1 cellular context compared by ENCODE assay signal in the genomic region with DNA sequence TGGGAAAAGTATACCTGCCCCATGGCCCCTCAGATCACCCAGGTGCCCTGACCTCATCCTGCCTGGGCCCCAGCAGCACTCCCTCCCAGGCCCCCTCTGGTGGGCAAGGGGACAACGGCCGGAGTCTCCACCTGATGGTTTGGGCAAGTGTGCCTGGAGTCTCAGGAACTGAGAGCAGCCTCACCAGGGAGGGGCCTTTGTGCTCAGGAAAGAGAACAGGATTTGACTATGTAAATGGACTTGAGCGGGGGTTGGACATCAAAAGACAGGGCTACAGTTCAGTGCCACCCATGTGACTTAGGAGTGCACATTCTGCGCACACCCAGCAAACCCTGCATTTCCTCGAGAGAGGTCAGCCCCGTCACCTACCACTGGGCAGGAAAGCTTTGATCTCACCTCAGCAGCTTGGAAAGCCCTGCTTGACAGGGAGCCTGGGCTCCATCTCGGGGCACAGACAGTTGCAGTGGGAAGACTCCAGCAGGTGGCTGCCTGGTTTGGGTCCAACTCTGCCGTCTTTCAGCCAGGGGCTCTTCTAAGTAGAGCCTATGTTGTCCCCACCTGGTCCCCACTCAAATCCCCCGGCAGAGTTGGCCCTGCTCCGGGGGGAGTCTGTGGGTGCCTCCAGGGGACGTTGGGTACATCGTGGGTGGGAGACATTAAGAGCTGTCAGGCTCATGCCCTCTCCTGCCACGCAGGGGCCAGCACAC.
TF ChIP-seq lines count a peak whose summit lies in the region.

No MANE protein-coding gene starts in this region.

TF ChIP-seq in HepG2, 621 proteins besides CTCF, POLR2A, EP300 and RAD21 (continued from another document and continues in another):
- TF ChIP-seq, protein P1, sequence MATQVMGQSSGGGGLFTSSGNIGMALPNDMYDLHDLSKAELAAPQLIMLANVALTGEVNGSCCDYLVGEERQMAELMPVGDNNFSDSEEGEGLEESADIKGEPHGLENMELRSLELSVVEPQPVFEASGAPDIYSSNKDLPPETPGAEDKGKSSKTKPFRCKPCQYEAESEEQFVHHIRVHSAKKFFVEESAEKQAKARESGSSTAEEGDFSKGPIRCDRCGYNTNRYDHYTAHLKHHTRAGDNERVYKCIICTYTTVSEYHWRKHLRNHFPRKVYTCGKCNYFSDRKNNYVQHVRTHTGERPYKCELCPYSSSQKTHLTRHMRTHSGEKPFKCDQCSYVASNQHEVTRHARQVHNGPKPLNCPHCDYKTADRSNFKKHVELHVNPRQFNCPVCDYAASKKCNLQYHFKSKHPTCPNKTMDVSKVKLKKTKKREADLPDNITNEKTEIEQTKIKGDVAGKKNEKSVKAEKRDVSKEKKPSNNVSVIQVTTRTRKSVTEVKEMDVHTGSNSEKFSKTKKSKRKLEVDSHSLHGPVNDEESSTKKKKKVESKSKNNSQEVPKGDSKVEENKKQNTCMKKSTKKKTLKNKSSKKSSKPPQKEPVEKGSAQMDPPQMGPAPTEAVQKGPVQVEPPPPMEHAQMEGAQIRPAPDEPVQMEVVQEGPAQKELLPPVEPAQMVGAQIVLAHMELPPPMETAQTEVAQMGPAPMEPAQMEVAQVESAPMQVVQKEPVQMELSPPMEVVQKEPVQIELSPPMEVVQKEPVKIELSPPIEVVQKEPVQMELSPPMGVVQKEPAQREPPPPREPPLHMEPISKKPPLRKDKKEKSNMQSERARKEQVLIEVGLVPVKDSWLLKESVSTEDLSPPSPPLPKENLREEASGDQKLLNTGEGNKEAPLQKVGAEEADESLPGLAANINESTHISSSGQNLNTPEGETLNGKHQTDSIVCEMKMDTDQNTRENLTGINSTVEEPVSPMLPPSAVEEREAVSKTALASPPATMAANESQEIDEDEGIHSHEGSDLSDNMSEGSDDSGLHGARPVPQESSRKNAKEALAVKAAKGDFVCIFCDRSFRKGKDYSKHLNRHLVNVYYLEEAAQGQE (IDR thresholded peaks at IDR 0.05; ENCODE audit: borderline replicate concordance in 1 of 2, low read depth in 1 of 2, low read length in 2 of 2) = peak in 1 of 2 experiments; percentile 46; a peak in 1 of 4 replicates
- TF ChIP-seq NPAS2 (CRISPR knock-in tag; IDR thresholded peaks at IDR 0.05; ENCODE audit: borderline replicate concordance) (no peak), KDM2A (CRISPR knock-in tag; IDR thresholded peaks at IDR 0.05; ENCODE audit: borderline replicate concordance, low read depth) (peak; percentile 88), ZNF562 (CRISPR knock-in tag; IDR thresholded peaks at IDR 0.05; ENCODE audit: borderline replicate concordance) (no peak), RFX3 (CRISPR knock-in tag; IDR thresholded peaks at IDR 0.05) (no peak), MTF2 (CRISPR knock-in tag; IDR thresholded peaks at IDR 0.05; ENCODE audit: borderline replicate concordance) (no peak), ARNT2 (CRISPR knock-in tag; IDR thresholded peaks at IDR 0.05; ENCODE audit: low read depth) (peak; percentile 82), TBP (CRISPR knock-in tag; IDR thresholded peaks at IDR 0.05) (no peak), CREB1 (IDR thresholded peaks at IDR 0.05) (0 out of 2 replicates have a peak, but pooled peaks have one; percentile 30), CREB1 (CRISPR knock-in tag; IDR thresholded peaks at IDR 0.05) (no peak), NCOR1 (IDR thresholded peaks at IDR 0.05; ENCODE audit: borderline replicate concordance, low read length) (peak; percentile 93; the same call in 1 of the 2 replicates), ZMAT3 (CRISPR knock-in tag; conservative IDR thresholded peaks at IDR 0.05) (peak; percentile 86), MIER3 (CRISPR knock-in tag; IDR thresholded peaks at IDR 0.05; ENCODE audit: borderline replicate concordance) (peak; percentile 78; the same call in 1 of the 2 replicates), ZBTB7B (CRISPR knock-in tag; IDR thresholded peaks at IDR 0.05) (peak; percentile 84; the same call in 1 of the 2 replicates), ZNF644 (CRISPR knock-in tag; IDR thresholded peaks at IDR 0.05; ENCODE audit: low read depth) (peak; percentile 71; the same call in 1 of the 2 replicates), ZNF354B (CRISPR knock-in tag; IDR thresholded peaks at IDR 0.05) (no peak), FOXK1 (CRISPR knock-in tag; IDR thresholded peaks at IDR 0.05; ENCODE audit: borderline replicate concordance, low read depth) (peak; percentile 94), KLF6 (CRISPR knock-in tag; IDR thresholded peaks at IDR 0.05) (peak; percentile 64; the same call in 1 of the 2 replicates), ZBTB21 (CRISPR knock-in tag; IDR thresholded peaks at IDR 0.05) (peak; percentile 28; the same call in 1 of the 2 replicates)
- TF ChIP-seq, protein P2, sequence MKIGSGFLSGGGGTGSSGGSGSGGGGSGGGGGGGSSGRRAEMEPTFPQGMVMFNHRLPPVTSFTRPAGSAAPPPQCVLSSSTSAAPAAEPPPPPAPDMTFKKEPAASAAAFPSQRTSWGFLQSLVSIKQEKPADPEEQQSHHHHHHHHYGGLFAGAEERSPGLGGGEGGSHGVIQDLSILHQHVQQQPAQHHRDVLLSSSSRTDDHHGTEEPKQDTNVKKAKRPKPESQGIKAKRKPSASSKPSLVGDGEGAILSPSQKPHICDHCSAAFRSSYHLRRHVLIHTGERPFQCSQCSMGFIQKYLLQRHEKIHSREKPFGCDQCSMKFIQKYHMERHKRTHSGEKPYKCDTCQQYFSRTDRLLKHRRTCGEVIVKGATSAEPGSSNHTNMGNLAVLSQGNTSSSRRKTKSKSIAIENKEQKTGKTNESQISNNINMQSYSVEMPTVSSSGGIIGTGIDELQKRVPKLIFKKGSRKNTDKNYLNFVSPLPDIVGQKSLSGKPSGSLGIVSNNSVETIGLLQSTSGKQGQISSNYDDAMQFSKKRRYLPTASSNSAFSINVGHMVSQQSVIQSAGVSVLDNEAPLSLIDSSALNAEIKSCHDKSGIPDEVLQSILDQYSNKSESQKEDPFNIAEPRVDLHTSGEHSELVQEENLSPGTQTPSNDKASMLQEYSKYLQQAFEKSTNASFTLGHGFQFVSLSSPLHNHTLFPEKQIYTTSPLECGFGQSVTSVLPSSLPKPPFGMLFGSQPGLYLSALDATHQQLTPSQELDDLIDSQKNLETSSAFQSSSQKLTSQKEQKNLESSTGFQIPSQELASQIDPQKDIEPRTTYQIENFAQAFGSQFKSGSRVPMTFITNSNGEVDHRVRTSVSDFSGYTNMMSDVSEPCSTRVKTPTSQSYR (CRISPR knock-in tag; IDR thresholded peaks at IDR 0.05; ENCODE audit: borderline replicate concordance) = peak; percentile 90
- TF ChIP-seq, protein P3, sequence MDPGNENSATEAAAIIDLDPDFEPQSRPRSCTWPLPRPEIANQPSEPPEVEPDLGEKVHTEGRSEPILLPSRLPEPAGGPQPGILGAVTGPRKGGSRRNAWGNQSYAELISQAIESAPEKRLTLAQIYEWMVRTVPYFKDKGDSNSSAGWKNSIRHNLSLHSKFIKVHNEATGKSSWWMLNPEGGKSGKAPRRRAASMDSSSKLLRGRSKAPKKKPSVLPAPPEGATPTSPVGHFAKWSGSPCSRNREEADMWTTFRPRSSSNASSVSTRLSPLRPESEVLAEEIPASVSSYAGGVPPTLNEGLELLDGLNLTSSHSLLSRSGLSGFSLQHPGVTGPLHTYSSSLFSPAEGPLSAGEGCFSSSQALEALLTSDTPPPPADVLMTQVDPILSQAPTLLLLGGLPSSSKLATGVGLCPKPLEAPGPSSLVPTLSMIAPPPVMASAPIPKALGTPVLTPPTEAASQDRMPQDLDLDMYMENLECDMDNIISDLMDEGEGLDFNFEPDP (CRISPR knock-in tag; conservative IDR thresholded peaks at IDR 0.05) = no peak
- TF ChIP-seq, protein P4, sequence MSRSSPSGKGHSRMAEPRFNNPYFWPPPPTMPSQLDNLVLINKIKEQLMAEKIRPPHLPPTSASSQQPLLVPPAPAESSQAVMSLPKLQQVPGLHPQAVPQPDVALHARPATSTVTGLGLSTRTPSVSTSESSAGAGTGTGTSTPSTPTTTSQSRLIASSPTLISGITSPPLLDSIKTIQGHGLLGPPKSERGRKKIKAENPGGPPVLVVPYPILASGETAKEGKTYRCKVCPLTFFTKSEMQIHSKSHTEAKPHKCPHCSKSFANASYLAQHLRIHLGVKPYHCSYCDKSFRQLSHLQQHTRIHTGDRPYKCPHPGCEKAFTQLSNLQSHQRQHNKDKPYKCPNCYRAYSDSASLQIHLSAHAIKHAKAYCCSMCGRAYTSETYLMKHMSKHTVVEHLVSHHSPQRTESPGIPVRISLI (CRISPR knock-in tag; IDR thresholded peaks at IDR 0.05; ENCODE audit: borderline replicate concordance) = no peak; the same call in 1 of the 2 replicates
- TF ChIP-seq, protein P5, sequence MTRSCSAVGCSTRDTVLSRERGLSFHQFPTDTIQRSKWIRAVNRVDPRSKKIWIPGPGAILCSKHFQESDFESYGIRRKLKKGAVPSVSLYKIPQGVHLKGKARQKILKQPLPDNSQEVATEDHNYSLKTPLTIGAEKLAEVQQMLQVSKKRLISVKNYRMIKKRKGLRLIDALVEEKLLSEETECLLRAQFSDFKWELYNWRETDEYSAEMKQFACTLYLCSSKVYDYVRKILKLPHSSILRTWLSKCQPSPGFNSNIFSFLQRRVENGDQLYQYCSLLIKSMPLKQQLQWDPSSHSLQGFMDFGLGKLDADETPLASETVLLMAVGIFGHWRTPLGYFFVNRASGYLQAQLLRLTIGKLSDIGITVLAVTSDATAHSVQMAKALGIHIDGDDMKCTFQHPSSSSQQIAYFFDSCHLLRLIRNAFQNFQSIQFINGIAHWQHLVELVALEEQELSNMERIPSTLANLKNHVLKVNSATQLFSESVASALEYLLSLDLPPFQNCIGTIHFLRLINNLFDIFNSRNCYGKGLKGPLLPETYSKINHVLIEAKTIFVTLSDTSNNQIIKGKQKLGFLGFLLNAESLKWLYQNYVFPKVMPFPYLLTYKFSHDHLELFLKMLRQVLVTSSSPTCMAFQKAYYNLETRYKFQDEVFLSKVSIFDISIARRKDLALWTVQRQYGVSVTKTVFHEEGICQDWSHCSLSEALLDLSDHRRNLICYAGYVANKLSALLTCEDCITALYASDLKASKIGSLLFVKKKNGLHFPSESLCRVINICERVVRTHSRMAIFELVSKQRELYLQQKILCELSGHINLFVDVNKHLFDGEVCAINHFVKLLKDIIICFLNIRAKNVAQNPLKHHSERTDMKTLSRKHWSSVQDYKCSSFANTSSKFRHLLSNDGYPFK (CRISPR knock-in tag; IDR thresholded peaks at IDR 0.05; ENCODE audit: borderline replicate concordance) = no peak
- TF ChIP-seq, protein P6, sequence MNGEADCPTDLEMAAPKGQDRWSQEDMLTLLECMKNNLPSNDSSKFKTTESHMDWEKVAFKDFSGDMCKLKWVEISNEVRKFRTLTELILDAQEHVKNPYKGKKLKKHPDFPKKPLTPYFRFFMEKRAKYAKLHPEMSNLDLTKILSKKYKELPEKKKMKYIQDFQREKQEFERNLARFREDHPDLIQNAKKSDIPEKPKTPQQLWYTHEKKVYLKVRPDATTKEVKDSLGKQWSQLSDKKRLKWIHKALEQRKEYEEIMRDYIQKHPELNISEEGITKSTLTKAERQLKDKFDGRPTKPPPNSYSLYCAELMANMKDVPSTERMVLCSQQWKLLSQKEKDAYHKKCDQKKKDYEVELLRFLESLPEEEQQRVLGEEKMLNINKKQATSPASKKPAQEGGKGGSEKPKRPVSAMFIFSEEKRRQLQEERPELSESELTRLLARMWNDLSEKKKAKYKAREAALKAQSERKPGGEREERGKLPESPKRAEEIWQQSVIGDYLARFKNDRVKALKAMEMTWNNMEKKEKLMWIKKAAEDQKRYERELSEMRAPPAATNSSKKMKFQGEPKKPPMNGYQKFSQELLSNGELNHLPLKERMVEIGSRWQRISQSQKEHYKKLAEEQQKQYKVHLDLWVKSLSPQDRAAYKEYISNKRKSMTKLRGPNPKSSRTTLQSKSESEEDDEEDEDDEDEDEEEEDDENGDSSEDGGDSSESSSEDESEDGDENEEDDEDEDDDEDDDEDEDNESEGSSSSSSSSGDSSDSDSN (CRISPR knock-in tag; IDR thresholded peaks at IDR 0.05) = peak; percentile 74; the same call in 1 of the 2 replicates
- TF ChIP-seq, protein P7, sequence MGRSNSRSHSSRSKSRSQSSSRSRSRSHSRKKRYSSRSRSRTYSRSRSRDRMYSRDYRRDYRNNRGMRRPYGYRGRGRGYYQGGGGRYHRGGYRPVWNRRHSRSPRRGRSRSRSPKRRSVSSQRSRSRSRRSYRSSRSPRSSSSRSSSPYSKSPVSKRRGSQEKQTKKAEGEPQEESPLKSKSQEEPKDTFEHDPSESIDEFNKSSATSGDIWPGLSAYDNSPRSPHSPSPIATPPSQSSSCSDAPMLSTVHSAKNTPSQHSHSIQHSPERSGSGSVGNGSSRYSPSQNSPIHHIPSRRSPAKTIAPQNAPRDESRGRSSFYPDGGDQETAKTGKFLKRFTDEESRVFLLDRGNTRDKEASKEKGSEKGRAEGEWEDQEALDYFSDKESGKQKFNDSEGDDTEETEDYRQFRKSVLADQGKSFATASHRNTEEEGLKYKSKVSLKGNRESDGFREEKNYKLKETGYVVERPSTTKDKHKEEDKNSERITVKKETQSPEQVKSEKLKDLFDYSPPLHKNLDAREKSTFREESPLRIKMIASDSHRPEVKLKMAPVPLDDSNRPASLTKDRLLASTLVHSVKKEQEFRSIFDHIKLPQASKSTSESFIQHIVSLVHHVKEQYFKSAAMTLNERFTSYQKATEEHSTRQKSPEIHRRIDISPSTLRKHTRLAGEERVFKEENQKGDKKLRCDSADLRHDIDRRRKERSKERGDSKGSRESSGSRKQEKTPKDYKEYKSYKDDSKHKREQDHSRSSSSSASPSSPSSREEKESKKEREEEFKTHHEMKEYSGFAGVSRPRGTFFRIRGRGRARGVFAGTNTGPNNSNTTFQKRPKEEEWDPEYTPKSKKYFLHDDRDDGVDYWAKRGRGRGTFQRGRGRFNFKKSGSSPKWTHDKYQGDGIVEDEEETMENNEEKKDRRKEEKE (IDR thresholded peaks at IDR 0.05) = no peak
- TF ChIP-seq, protein P8, sequence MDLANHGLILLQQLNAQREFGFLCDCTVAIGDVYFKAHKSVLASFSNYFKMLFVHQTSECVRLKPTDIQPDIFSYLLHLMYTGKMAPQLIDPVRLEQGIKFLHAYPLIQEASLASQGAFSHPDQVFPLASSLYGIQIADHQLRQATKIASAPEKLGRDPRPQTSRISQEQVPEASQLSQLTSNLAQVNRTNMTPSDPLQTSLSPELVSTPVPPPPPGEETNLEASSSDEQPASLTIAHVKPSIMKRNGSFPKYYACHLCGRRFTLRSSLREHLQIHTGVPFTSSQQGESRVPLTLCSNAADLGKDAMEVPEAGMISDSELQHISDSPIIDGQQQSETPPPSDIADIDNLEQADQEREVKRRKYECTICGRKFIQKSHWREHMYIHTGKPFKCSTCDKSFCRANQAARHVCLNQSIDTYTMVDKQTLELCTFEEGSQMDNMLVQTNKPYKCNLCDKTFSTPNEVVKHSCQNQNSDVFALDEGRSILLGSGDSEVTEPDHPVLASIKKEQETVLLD (CRISPR knock-in tag; IDR thresholded peaks at IDR 0.05; ENCODE audit: low read depth) = no peak
- TF ChIP-seq, protein P9, sequence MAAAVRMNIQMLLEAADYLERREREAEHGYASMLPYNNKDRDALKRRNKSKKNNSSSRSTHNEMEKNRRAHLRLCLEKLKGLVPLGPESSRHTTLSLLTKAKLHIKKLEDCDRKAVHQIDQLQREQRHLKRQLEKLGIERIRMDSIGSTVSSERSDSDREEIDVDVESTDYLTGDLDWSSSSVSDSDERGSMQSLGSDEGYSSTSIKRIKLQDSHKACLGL (CRISPR knock-in tag; IDR thresholded peaks at IDR 0.05) = 0 out of 2 replicates have a peak, but pooled peaks have one; percentile 39
